In genomic region chr15:90078965-90079364, GRCh38 we compare ENCODE assay signal across 1 cellular context.
TF ChIP-seq lines count a peak whose summit lies in the region.

No MANE protein-coding gene starts in this region.

TF ChIP-seq in K562, 482 proteins besides CTCF, POLR2A, EP300 and RAD21:
- TF ChIP-seq, protein P1, sequence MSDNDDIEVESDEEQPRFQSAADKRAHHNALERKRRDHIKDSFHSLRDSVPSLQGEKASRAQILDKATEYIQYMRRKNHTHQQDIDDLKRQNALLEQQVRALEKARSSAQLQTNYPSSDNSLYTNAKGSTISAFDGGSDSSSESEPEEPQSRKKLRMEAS (CRISPR knock-in tag; IDR thresholded peaks at IDR 0.05): peak; percentile 36; the same call in 1 of the 2 replicates
- peak; percentile 92 for TF ChIP-seq ESRRA (IDR thresholded peaks at IDR 0.05; ENCODE audit: borderline replicate concordance, low read depth)
- TF ChIP-seq ZNF512 (tag; IDR thresholded peaks at IDR 0.05): no peak
- no peak for TF ChIP-seq ZNF121 (CRISPR knock-in tag; conservative IDR thresholded peaks at IDR 0.05)
- TF ChIP-seq KDM1A (IDR thresholded peaks at IDR 0.05): peak; percentile 12 to 52; a peak in 1 of 4 replicates
- TF ChIP-seq, protein P2, sequence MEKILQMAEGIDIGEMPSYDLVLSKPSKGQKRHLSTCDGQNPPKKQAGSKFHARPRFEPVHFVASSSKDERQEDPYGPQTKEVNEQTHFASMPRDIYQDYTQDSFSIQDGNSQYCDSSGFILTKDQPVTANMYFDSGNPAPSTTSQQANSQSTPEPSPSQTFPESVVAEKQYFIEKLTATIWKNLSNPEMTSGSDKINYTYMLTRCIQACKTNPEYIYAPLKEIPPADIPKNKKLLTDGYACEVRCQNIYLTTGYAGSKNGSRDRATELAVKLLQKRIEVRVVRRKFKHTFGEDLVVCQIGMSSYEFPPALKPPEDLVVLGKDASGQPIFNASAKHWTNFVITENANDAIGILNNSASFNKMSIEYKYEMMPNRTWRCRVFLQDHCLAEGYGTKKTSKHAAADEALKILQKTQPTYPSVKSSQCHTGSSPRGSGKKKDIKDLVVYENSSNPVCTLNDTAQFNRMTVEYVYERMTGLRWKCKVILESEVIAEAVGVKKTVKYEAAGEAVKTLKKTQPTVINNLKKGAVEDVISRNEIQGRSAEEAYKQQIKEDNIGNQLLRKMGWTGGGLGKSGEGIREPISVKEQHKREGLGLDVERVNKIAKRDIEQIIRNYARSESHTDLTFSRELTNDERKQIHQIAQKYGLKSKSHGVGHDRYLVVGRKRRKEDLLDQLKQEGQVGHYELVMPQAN (IDR thresholded peaks at IDR 0.05; ENCODE audit: borderline replicate concordance): no peak
- no peak for TF ChIP-seq SREBF2 (CRISPR knock-in tag; IDR thresholded peaks at IDR 0.05)
- TF ChIP-seq, protein P3, sequence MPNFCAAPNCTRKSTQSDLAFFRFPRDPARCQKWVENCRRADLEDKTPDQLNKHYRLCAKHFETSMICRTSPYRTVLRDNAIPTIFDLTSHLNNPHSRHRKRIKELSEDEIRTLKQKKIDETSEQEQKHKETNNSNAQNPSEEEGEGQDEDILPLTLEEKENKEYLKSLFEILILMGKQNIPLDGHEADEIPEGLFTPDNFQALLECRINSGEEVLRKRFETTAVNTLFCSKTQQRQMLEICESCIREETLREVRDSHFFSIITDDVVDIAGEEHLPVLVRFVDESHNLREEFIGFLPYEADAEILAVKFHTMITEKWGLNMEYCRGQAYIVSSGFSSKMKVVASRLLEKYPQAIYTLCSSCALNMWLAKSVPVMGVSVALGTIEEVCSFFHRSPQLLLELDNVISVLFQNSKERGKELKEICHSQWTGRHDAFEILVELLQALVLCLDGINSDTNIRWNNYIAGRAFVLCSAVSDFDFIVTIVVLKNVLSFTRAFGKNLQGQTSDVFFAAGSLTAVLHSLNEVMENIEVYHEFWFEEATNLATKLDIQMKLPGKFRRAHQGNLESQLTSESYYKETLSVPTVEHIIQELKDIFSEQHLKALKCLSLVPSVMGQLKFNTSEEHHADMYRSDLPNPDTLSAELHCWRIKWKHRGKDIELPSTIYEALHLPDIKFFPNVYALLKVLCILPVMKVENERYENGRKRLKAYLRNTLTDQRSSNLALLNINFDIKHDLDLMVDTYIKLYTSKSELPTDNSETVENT (CRISPR knock-in tag; IDR thresholded peaks at IDR 0.05): no peak
- TF ChIP-seq, protein P4, sequence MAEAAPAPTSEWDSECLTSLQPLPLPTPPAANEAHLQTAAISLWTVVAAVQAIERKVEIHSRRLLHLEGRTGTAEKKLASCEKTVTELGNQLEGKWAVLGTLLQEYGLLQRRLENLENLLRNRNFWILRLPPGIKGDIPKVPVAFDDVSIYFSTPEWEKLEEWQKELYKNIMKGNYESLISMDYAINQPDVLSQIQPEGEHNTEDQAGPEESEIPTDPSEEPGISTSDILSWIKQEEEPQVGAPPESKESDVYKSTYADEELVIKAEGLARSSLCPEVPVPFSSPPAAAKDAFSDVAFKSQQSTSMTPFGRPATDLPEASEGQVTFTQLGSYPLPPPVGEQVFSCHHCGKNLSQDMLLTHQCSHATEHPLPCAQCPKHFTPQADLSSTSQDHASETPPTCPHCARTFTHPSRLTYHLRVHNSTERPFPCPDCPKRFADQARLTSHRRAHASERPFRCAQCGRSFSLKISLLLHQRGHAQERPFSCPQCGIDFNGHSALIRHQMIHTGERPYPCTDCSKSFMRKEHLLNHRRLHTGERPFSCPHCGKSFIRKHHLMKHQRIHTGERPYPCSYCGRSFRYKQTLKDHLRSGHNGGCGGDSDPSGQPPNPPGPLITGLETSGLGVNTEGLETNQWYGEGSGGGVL (CRISPR knock-in tag; IDR thresholded peaks at IDR 0.05): no peak
- peak; percentile 54 for TF ChIP-seq RBM25 (IDR thresholded peaks at IDR 0.05; ENCODE audit: low read depth, low read length, severe bottlenecking)
- TF ChIP-seq, protein P5, sequence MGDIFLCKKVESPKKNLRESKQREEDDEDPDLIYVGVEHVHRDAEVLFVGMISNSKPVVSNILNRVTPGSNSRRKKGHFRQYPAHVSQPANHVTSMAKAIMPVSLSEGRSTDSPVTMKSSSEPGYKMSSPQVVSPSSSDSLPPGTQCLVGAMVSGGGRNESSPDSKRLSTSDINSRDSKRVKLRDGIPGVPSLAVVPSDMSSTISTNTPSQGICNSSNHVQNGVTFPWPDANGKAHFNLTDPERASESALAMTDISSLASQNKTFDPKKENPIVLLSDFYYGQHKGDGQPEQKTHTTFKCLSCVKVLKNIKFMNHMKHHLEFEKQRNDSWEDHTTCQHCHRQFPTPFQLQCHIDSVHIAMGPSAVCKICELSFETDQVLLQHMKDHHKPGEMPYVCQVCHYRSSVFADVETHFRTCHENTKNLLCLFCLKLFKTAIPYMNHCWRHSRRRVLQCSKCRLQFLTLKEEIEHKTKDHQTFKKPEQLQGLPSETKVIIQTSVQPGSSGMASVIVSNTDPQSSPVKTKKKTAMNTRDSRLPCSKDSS (IDR thresholded peaks at IDR 0.05; ENCODE audit: low read depth, partially characterized antibody): no peak
- TF ChIP-seq, protein P6, sequence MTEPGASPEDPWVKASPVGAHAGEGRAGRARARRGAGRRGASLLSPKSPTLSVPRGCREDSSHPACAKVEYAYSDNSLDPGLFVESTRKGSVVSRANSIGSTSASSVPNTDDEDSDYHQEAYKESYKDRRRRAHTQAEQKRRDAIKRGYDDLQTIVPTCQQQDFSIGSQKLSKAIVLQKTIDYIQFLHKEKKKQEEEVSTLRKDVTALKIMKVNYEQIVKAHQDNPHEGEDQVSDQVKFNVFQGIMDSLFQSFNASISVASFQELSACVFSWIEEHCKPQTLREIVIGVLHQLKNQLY (CRISPR knock-in tag; conservative IDR thresholded peaks at IDR 0.05): no peak
